In the genomic region with DNA sequence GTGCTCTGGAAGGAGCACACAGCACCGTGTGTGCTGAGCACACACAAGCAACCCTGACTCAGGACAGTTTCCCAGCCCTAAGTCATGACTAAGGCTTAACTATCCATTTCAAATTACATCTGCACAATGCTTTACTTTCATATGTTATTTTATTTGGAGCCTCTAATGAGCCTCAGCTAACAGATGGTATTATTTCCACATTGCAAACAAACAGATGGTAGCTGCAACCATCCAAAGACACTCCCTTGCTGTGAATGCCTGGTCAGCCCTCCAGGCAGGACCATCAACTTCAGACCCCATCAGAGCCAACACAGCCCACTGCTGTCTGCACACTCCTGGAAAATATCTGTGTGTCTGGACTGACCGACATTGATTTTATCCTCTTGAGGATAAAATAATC, we compare ENCODE assay signal across 29 cellular contexts.
"Had no signal": no experiment of that assay in that cellular context is flagged by ENCODE, and none has a peak within 500 bp of the region (broad histone marks: within the 10 kb centered on the region; RNA-seq: fewer than 3 reads in every experiment).

No MANE protein-coding gene starts in this region.

- H3K27ac ChIP-seq: epithelial cell of prostate, gastroesophageal sphincter, heart right ventricle, lower lobe of right lung, ovary, psoas muscle, sigmoid colon, skin epidermis, spleen, suprapubic skin, transverse colon, upper lobe of right lung, uterus had no signal

- ATAC-seq: esophagus mucosa; gastroesophageal sphincter; left colon; left ventricle myocardium superior; lower lobe of right lung; natural killer cell; psoas muscle; right cardiac atrium; stimulated activated naive B cell treated with anti-CD40 and anti-IgM and Interleukin-4, amounts not matched to agents 10 μg/mL and 1 μg/mL and 100 μg/mL, for 72 hours; upper lobe of right lung had no signal

- H3K4me1 ChIP-seq: gastroesophageal sphincter, heart right ventricle, lower lobe of right lung, psoas muscle, sigmoid colon, spleen, suprapubic skin, transverse colon, upper lobe of right lung, uterus had no signal

- H3K4me3 ChIP-seq: gastroesophageal sphincter, heart right ventricle, lower lobe of right lung, ovary, psoas muscle, sigmoid colon, skin epidermis, spleen, suprapubic skin, transverse colon, upper lobe of right lung, uterus had no signal

- H3K36me3 ChIP-seq: gastroesophageal sphincter, heart right ventricle, lower lobe of right lung, ovary, sigmoid colon, spleen, suprapubic skin, transverse colon, upper lobe of right lung, uterus had no signal

- DNase-seq: effector CD8-positive, alpha-beta T cell; endodermal cell; foreskin fibroblast; heart right ventricle; hippocampal formation; islet precursor cell; kidney glomerular epithelial cell; left colon; left ventricle myocardium superior; lower lobe of right lung; natural killer cell; occipital lobe; ovary; posterior cingulate gyrus; psoas muscle; right cardiac atrium; sigmoid colon; spleen; stimulated activated CD4-positive, alpha-beta T cell treated with anti-CD3 and anti-CD28 coated beads, Interleukin-15, amount 100 ng/mL, for 24 hours; stimulated activated CD4-positive, alpha-beta T cell treated with anti-CD3 and anti-CD28 coated beads, Interleukin-2, amount 100 ng/mL, for 48 hours; stimulated activated naive B cell treated with anti-CD40 and anti-IgM and Interleukin-4, amounts not matched to agents 10 μg/mL and 1 μg/mL and 100 μg/mL, for 72 hours; transverse colon; upper lobe of right lung; uterus had no signal

- H3K27me3 ChIP-seq: gastroesophageal sphincter, heart right ventricle, ovary, sigmoid colon, spleen, suprapubic skin, transverse colon, upper lobe of right lung, uterus had no signal

- H3K9me3 ChIP-seq: gastroesophageal sphincter, heart right ventricle, lower lobe of right lung, ovary, psoas muscle, sigmoid colon, spleen, suprapubic skin, transverse colon, upper lobe of right lung, uterus had no signal
